In genomic region chr12:11877869-11878780, GRCh38 we compare ENCODE assay signal across 8 cellular contexts.
DNase-seq lines count a peak whose midpoint lies in the region; ATAC-seq and TF ChIP-seq lines count a peak whose summit lies in the region.

No MANE protein-coding gene starts in this region.

- H3K4me3 ChIP-seq in epithelial cell of esophagus (ENCODE audit: low read length) = no peak overlapping the region
- H3K4me3 ChIP-seq in osteoblast (ENCODE audit: insufficient read depth, low read length) = no peak overlapping the region

- no peak for TF ChIP-seq CTCF in epithelial cell of esophagus (IDR thresholded peaks at IDR 0.05; ENCODE audit: insufficient read depth, low read depth, low read length, missing control alignments)
- no peak for TF ChIP-seq CTCF in osteoblast (IDR thresholded peaks at IDR 0.05; ENCODE audit: extremely low read depth, low read depth, low read length)

- ATAC-seq in GM18858 (IDR thresholded peaks at IDR 0.05; ENCODE audit: unreplicated experiment) = no peak

- H3K4me1 ChIP-seq in osteoblast (ENCODE audit: insufficient read depth, low read length) = peaks cover 30% of the 10 kb centered on the region

- H3K79me2 ChIP-seq in osteoblast (ENCODE audit: insufficient read depth, low read length) = peaks cover 6% of the 10 kb centered on the region

- peak; percentile 78 for DNase-seq in HCEC 1CT
- peak; percentile 90 for DNase-seq in NCI-H69 (lab: John Stamatoyannopoulos, UW)
- peak; percentile 90 for DNase-seq in epithelial cell of esophagus (ENCODE audit: low read depth)
- DNase-seq in osteoblast (ENCODE audit: insufficient read length, low spot score, missing footprints) = peak; percentile 89
- DNase-seq in NCI-H1930 (lab: John Stamatoyannopoulos, UW) = no peak
- DNase-seq in OCI-M2 (lab: John Stamatoyannopoulos, UW; ENCODE audit: unreplicated experiment) = no peak
- no peak for DNase-seq in HUDEP-2 (lab: John Stamatoyannopoulos, UW; ENCODE audit: unreplicated experiment in 76 of 76)

- no peaks in the 10 kb centered on the region for H3K9me3 ChIP-seq in osteoblast (ENCODE audit: low read depth, low read length)

- H3K4me2 ChIP-seq in osteoblast (ENCODE audit: insufficient read depth, low read length) = peak overlapping the region; percentile 52

- peak overlapping the region; percentile 38 for H3K27ac ChIP-seq in osteoblast (ENCODE audit: low read depth, low read length)

- H3K36me3 ChIP-seq in osteoblast (ENCODE audit: insufficient read depth, low read length) = no peaks in the 10 kb centered on the region

- H2AFZ ChIP-seq in osteoblast (ENCODE audit: low read length) = no peak overlapping the region

- H3K27me3 ChIP-seq in osteoblast (ENCODE audit: insufficient read depth, low read length) = no peaks in the 10 kb centered on the region

- H4K20me1 ChIP-seq in osteoblast (ENCODE audit: insufficient read depth, low read length) = peaks cover under 1% of the 10 kb centered on the region

Comparison
In these comparisons a context has a peak if more than half of its experiments do, and no peak if none do; other contexts are left out.
1. DNase-seq: peak in HCEC 1CT (single experiment), NCI-H69 (single experiment), epithelial cell of esophagus (single experiment) and osteoblast (single experiment); none in NCI-H1930 (0 of 2), OCI-M2 (single experiment) and HUDEP-2 (0 of 76).